Comparison of ENCODE assay signal across 1 cellular context in the genomic region with DNA sequence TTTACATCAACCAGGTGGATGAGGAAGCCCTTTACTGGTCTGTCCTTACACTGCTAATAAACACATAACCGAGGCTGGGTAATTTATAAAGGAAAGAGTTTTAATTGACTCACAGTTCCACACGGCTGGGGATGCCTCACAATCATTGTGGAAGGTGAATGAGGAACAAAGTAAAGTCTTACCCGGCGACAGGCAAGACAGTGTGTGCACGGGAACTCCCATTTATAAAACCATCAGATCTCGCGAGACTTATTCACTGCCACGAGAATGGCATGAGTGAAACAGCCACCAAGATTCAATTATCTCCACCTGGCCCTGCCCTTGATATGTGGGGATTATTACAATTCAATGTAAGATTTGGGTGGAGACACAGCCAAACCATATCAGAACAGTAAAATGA.
A peak's percentile ranks its signal among the peaks of the same experiment; 100 is the strongest.
TF ChIP-seq lines count a peak whose summit lies in the region.

No MANE protein-coding gene starts in this region.

TF ChIP-seq in GM12878, 131 proteins besides CTCF, POLR2A, EP300 and RAD21 (continued from another document):
- TF ChIP-seq BRCA1 (IDR thresholded peaks at IDR 0.05; ENCODE audit: low read depth, low read length) (peak; percentile 71), NRF1 (conservative IDR thresholded peaks at IDR 0.05; ENCODE audit: low read depth, low read length) (no peak), ZZZ3 (IDR thresholded peaks at IDR 0.05; ENCODE audit: control insufficient read depth, insufficient read length, low read depth) (no peak)
